ENCODE assay signal across 11 cellular contexts in genomic region chr13:32284927-32285632, GRCh38. TPM values are rescaled to one million over a fixed set of nuclear protein-coding genes. Genes with fewer than 3 reads are reported as not detected.
DNase-seq lines count a peak whose midpoint lies in the region; ATAC-seq, FAIRE-seq and TF ChIP-seq lines count a peak whose summit lies in the region.
"Had no signal": no experiment of that assay in that cellular context is flagged by ENCODE, and none has a peak within 500 bp of the region (broad histone marks: within the 10 kb centered on the region; RNA-seq: fewer than 3 reads in every experiment).

No MANE protein-coding gene starts in this region.

- H3K4me3 Mint-ChIP-seq in natural killer cell treated with Interleukin-12 subunit alpha and Interleukin-12 subunit beta and Interleukin-15 and Interleukin-18, amount 100 ng/mL, for 72 hours, result no peak overlapping the region

- peak; percentile 13 for FAIRE-seq in kidney (lab: Jason Lieb, UNC)

- 4% methylated on average over 6 of the region's 6 CpGs for WGBS in mammary epithelial cell (ENCODE audit: low coverage, missing lambda C conversion rate)
- 57 to 74% (median 73%) methylated on average over 6 of the region's 6 CpGs for WGBS in spleen, 5 donors

- BruUV-seq in mammary epithelial cell (replicated peaks; lab: Mats Ljungman, UMichigan), result no TSS peak

- no peaks in the 10 kb centered on the region for H3K36me3 Mint-ChIP-seq in natural killer cell treated with Interleukin-12 subunit alpha and Interleukin-12 subunit beta and Interleukin-15 and Interleukin-18, amount 100 ng/mL, for 72 hours

- CTCF ChIA-PET in mammary epithelial cell (lab: Charles Lee; ENCODE audit: low non-redundant PET), result no interaction called here

- H3K4me3 ChIP-seq in HAP-1 (no peak overlapping the region), mammary epithelial cell (replicated peaks in 1 of 3; ENCODE audit: insufficient read depth in 1 of 3, low read depth in 2 of 3, low read length in 3 of 3) (peak overlapping the region in 2 of 3 experiments; percentile 11 to 32), kidney (ENCODE audit: low read length in 2 of 2) (no peak overlapping the region), skeletal muscle cell (ENCODE audit: low read depth, low read length) (no peak overlapping the region), spleen (no peak overlapping the region)

- intact Hi-C loops in mammary epithelial cell (cut with micrococcal nuclease) (no loop called here), kidney (cut with DNase I) (no loop called here), spleen (cut with DNase I; ENCODE audit: low total_unique reads) (no loop called here)

- no peaks in the 10 kb centered on the region for H3K79me2 ChIP-seq in mammary epithelial cell (ENCODE audit: insufficient read depth, low read length)

- H3K27ac Mint-ChIP-seq in natural killer cell treated with Interleukin-12 subunit alpha and Interleukin-12 subunit beta and Interleukin-15 and Interleukin-18, amount 100 ng/mL, for 72 hours, result no peak overlapping the region

- H3K4me2 ChIP-seq in mammary epithelial cell (ENCODE audit: insufficient read depth, low read depth, low read length), result peak overlapping the region; percentile 78

- no peaks in the 10 kb centered on the region for H3K4me1 Mint-ChIP-seq in natural killer cell treated with Interleukin-12 subunit alpha and Interleukin-12 subunit beta and Interleukin-15 and Interleukin-18, amount 100 ng/mL, for 72 hours (ENCODE audit: low read depth in 2 of 2)

- H2AFZ ChIP-seq in mammary epithelial cell (ENCODE audit: low read depth, low read length), result peak overlapping the region; percentile 89

- H3K27me3 Mint-ChIP-seq in natural killer cell treated with Interleukin-12 subunit alpha and Interleukin-12 subunit beta and Interleukin-15 and Interleukin-18, amount 100 ng/mL, for 72 hours, result no peaks in the 10 kb centered on the region

- no peaks in the 10 kb centered on the region for H3K27me3 ChIP-seq in HAP-1 (ENCODE audit: low read depth)
- no peaks in the 10 kb centered on the region for H3K27me3 ChIP-seq in mammary epithelial cell (ENCODE audit: insufficient read depth, low read length)
- no peaks in the 10 kb centered on the region for H3K27me3 ChIP-seq in spleen (replicated peaks in 1 of 7)

- no peak for TF ChIP-seq POLR2A in spleen (IDR thresholded peaks at IDR 0.05)

- peaks cover 14% of the 10 kb centered on the region for H3K4me1 ChIP-seq in HAP-1
- peaks cover 9% of the 10 kb centered on the region for H3K4me1 ChIP-seq in mammary epithelial cell (ENCODE audit: insufficient read depth, low read length)
- H3K4me1 ChIP-seq in kidney (ENCODE audit: control insufficient read depth in 1 of 2, insufficient read depth in 1 of 2, low read depth in 1 of 2, low read length in 2 of 2), result peaks cover 0 to 3% of the 10 kb centered on the region in 2 donors
- no peaks in the 10 kb centered on the region for H3K4me1 ChIP-seq in spleen

- no peaks in the 10 kb centered on the region for H4K20me1 ChIP-seq in mammary epithelial cell (ENCODE audit: insufficient read depth, low read length)

- no peak overlapping the region for H3K9ac ChIP-seq in mammary epithelial cell (ENCODE audit: insufficient read depth, low read length)
- H3K9ac ChIP-seq in kidney (ENCODE audit: low read length in 2 of 2), result no peak overlapping the region

- peak overlapping the region; percentile 20 for H3K27ac ChIP-seq in mammary epithelial cell (ENCODE audit: insufficient read depth, low read depth, low read length)
- H3K27ac ChIP-seq in kidney (ENCODE audit: low read depth in 2 of 2, low read length in 2 of 2), result no peak overlapping the region
- H3K27ac ChIP-seq in spleen, result no peak overlapping the region
- H3K27ac ChIP-seq: WERI-Rb-1 had no signal

- H3K9me3 ChIP-seq in HAP-1 (no peaks in the 10 kb centered on the region), mammary epithelial cell (replicated peaks; ENCODE audit: insufficient read depth, low read length) (no peaks in the 10 kb centered on the region), kidney (ENCODE audit: control insufficient read depth in 1 of 2, low read length in 2 of 2) (no peaks in the 10 kb centered on the region), spleen (no peaks in the 10 kb centered on the region)

- in situ Hi-C loops in HAP-1 (cut with MboI; ENCODE audit: low sequenced_read_pairs) (no loop called here), mammary epithelial cell (cut with MboI; ENCODE audit: low sequenced_read_pairs in 2 of 2) (no loop called here)

- H3K36me3 ChIP-seq in HAP-1 (replicated peaks) (no peaks in the 10 kb centered on the region), mammary epithelial cell (ENCODE audit: insufficient read depth, low read length) (no peaks in the 10 kb centered on the region), kidney (ENCODE audit: control insufficient read depth in 1 of 2, insufficient read depth in 2 of 2, low read length in 2 of 2) (no peaks in the 10 kb centered on the region), spleen (peaks cover 0 to 42% (median 0%) of the 10 kb centered on the region in 6 donors)
- H3K36me3 ChIP-seq: WERI-Rb-1 had no signal

- dilution Hi-C loops in mammary epithelial cell (cut with HindIII; ENCODE audit: low sequenced_read_pairs), result no loop called here

- TF ChIP-seq CTCF in mammary epithelial cell (conservative IDR thresholded peaks at IDR 0.05 in 1 of 2, IDR thresholded peaks at IDR 0.05 in 1 of 2; ENCODE audit: extremely low read depth in 1 of 2, insufficient read depth in 1 of 2, low read depth in 1 of 2, low read length in 2 of 2) (no peak), kidney (IDR thresholded peaks at IDR 0.05; ENCODE audit: borderline replicate concordance, extremely low read depth, insufficient read depth) (no peak), spleen (IDR thresholded peaks at IDR 0.05 in 8 of 11, conservative IDR thresholded peaks at IDR 0.05 in 3 of 11) (no peak)

- H3K9me3 Mint-ChIP-seq in natural killer cell treated with Interleukin-12 subunit alpha and Interleukin-12 subunit beta and Interleukin-15 and Interleukin-18, amount 100 ng/mL, for 72 hours, result no peaks in the 10 kb centered on the region

- ATAC-seq in esophagus mucosa (no peak), HG03045 (IDR thresholded peaks at IDR 0.05; ENCODE audit: unreplicated experiment) (no peak)
- no peak for ATAC-seq in natural killer cell treated with Interleukin-12 subunit alpha and Interleukin-12 subunit beta and Interleukin-15 and Interleukin-18, amount 100 ng/mL, for 72 hours

- peak; percentile 83 to 94 for DNase-seq in HAP-1 (ENCODE audit: low spot score in 2 of 2)
- peak; percentile 72 for DNase-seq in mammary epithelial cell
- DNase-seq in kidney, result no peak
- peak; percentile 81 for DNase-seq in skeletal muscle cell (ENCODE audit: low read depth)
- DNase-seq in natural killer cell treated with Interleukin-12 subunit alpha and Interleukin-12 subunit beta and Interleukin-15 and Interleukin-18, amount 100 ng/mL, for 72 hours (ENCODE audit: low spot score), result no peak
- DNase-seq in spleen, result no peak
- DNase-seq: GDM1, NCI-H1436 treated with DMSO at 0.1 percent for 48 hours, WERI-Rb-1 had no signal

RNA-seq across cellular contexts. Expression of gene ZAR1L, which starts 30.1 kb away (rescaled TPM):
- not detected for total RNA-seq in mammary epithelial cell
- polyA plus RNA-seq in mammary epithelial cell, result not detected
- polyA minus RNA-seq in mammary epithelial cell, result not detected
- total RNA-seq in kidney, result not detected
- not detected for polyA plus RNA-seq in kidney (ENCODE audit: insufficient read depth, low read depth, low replicate concordance)
- not detected for total RNA-seq in esophagus mucosa
- total RNA-seq in natural killer cell treated with Interleukin-12 subunit alpha and Interleukin-12 subunit beta and Interleukin-15 and Interleukin-18, amount 100 ng/mL, for 72 hours, result not detected
- total RNA-seq in spleen, result not detected
- polyA plus RNA-seq in spleen, result under 1 TPM in 1 of 3 donors, not detected in 2; 0.09 TPM

RNA-seq across cellular contexts. Expression of gene BRCA2, which starts 30.2 kb away (rescaled TPM):
- total RNA-seq in mammary epithelial cell, result 10 to 100 TPM in 1 of 2 donors, 1 to 10 TPM in 1; 3.0 to 16.0 TPM
- 3.0 TPM for polyA plus RNA-seq in mammary epithelial cell
- polyA minus RNA-seq in mammary epithelial cell, result 79.5 TPM
- total RNA-seq in kidney, result 2.0 TPM
- polyA plus RNA-seq in kidney (ENCODE audit: insufficient read depth, low read depth, low replicate concordance), result 0.02 TPM
- 7.3 TPM for total RNA-seq in esophagus mucosa
- total RNA-seq in natural killer cell treated with Interleukin-12 subunit alpha and Interleukin-12 subunit beta and Interleukin-15 and Interleukin-18, amount 100 ng/mL, for 72 hours, result 10 to 100 TPM; 11.0 to 28.5 TPM
- total RNA-seq in spleen, result 10 to 100 TPM in 1 of 7 donors, 1 to 10 TPM in 6; 5.0 to 11.2 (median 6.6) TPM
- 1 to 10 TPM in 1 of 3 donors, under 1 TPM in 2; 0.35 to 1.8 (median 0.50) TPM for polyA plus RNA-seq in spleen

Comparison
In these comparisons a context has a peak if more than half of its experiments do, and no peak if none do; other contexts are left out.
1. DNase-seq: peak in HAP-1 (2 of 2), mammary epithelial cell (single experiment) and skeletal muscle cell (single experiment); none in kidney (single experiment), natural killer cell treated with Interleukin-12 subunit alpha and Interleukin-12 subunit beta and Interleukin-15 and Interleukin-18, amount 100 ng/mL, for 72 hours (single experiment) and spleen (single experiment).
2. H3K4me3 ChIP-seq: peak in mammary epithelial cell (2 of 3); none in HAP-1 (single experiment), kidney (0 of 2), skeletal muscle cell (single experiment) and spleen (0 of 8).